Comparison of ENCODE assay signal across 16 cellular contexts in genomic region chr6:106056738-106057390, GRCh38. TPM values are rescaled to one million over a fixed set of nuclear protein-coding genes. Genes with fewer than 3 reads are reported as not detected.
A peak's percentile ranks its signal among the peaks of the same experiment; 100 is the strongest.
DNase-seq lines count a peak whose midpoint lies in the region; ATAC-seq, FAIRE-seq and TF ChIP-seq lines count a peak whose summit lies in the region.
"Had no signal": no experiment of that assay in that cellular context is flagged by ENCODE, and none has a peak within 500 bp of the region (broad histone marks: within the 10 kb centered on the region; RNA-seq: fewer than 3 reads in every experiment).

No MANE protein-coding gene starts in this region.

- no peak overlapping the region for H3K27ac ChIP-seq in transverse colon
- no peak overlapping the region for H3K27ac ChIP-seq in thyroid gland
- H3K27ac ChIP-seq: PC-9, right atrium auricular region had no signal

- H3K27me3 ChIP-seq in bronchial epithelial cell (ENCODE audit: control insufficient read depth, insufficient read depth, low read length) = no peaks in the 10 kb centered on the region
- no peaks in the 10 kb centered on the region for H3K27me3 ChIP-seq in transverse colon
- no peaks in the 10 kb centered on the region for H3K27me3 ChIP-seq in BE2C
- no peaks in the 10 kb centered on the region for H3K27me3 ChIP-seq in thyroid gland
- H3K27me3 ChIP-seq: right atrium auricular region had no signal

- in situ Hi-C loops in transverse colon (cut with MboI; ENCODE audit: low pct_ligation_motif_present in 1 of 4, low pct_unique_long_range_greater_than_20kb in 1 of 4, low sequenced_read_pairs in 3 of 4) = loop anchor here in 1 of 4 donors (25.0 kb wide), 1 partner anchor 570 kb away; no protein-coding TSS in a partner anchor

- POLR2A ChIA-PET in activated CD8-positive, alpha-beta T cell treated with anti-CD3 and anti-CD28 coated beads, Interleukin-2, amount 10 ng/mL, durations not matched to agents 7 days and 5 days (lab: Charles Lee) = no interaction called here
- POLR2A ChIA-PET in activated CD8-positive, alpha-beta T cell treated with anti-CD3 and anti-CD28 coated beads for 36 hours (lab: Charles Lee) = no interaction called here

- H3K4me3 Mint-ChIP-seq in activated CD8-positive, alpha-beta T cell treated with anti-CD3 and anti-CD28 coated beads, Interleukin-2, amount 10 ng/mL, durations not matched to agents 7 days and 5 days = peak overlapping the region; percentile 12
- no peak overlapping the region for H3K4me3 Mint-ChIP-seq in activated CD8-positive, alpha-beta T cell treated with anti-CD3 and anti-CD28 coated beads for 36 hours
- H3K4me3 Mint-ChIP-seq: natural killer cell treated with Interleukin-12 subunit alpha and Interleukin-12 subunit beta and Interleukin-15 and Interleukin-18, amount 100 ng/mL, for 72 hours had no signal

- H3K4me3 ChIP-seq in bronchial epithelial cell (ENCODE audit: low read depth, low read length) (no peak overlapping the region), transverse colon (no peak overlapping the region), BE2C (ENCODE audit: low read depth, low read length) (no peak overlapping the region), thyroid gland (replicated peaks in 1 of 3) (no peak overlapping the region)
- H3K4me3 ChIP-seq: PC-9, right atrium auricular region had no signal

- DNase-seq in activated CD8-positive, alpha-beta T cell treated with anti-CD3 and anti-CD28 coated beads, Interleukin-2, amount 10 ng/mL, durations not matched to agents 7 days and 5 days = no peak
- DNase-seq in activated CD8-positive, alpha-beta T cell treated with anti-CD3 and anti-CD28 coated beads for 36 hours = no peak
- peak; percentile 75 for DNase-seq in NCI-H1105 (lab: John Stamatoyannopoulos, UW)
- peak; percentile 18 for DNase-seq in bronchial epithelial cell (ENCODE audit: low read depth)
- peak; percentile 27 for DNase-seq in transverse colon
- no peak for DNase-seq in BE2C
- DNase-seq in thyroid gland = no peak
- DNase-seq: activated T-cell treated with anti-CD3 and anti-CD28 coated beads, Interleukin-2, amount 50 U/mL, for 1 hour; DMS79 treated with DMSO at 0.1 percent for 48 hours; NCI-H2171 treated with DMSO at 0.1 percent for 48 hours; stimulated activated CD4-positive, alpha-beta T cell treated with anti-CD3 and anti-CD28 coated beads, Interleukin-4, amount 100 ng/mL, for 1 hour had no signal

- peaks cover 21% of the 10 kb centered on the region for H3K4me1 Mint-ChIP-seq in activated CD8-positive, alpha-beta T cell treated with anti-CD3 and anti-CD28 coated beads, Interleukin-2, amount 10 ng/mL, durations not matched to agents 7 days and 5 days (ENCODE audit: low read depth)
- peaks cover 14% of the 10 kb centered on the region for H3K4me1 Mint-ChIP-seq in activated CD8-positive, alpha-beta T cell treated with anti-CD3 and anti-CD28 coated beads for 36 hours (ENCODE audit: low read depth)

- TF ChIP-seq POLR2A in transverse colon (IDR thresholded peaks at IDR 0.05) (no peak), thyroid gland (IDR thresholded peaks at IDR 0.05) (no peak)

- H3K27me3 Mint-ChIP-seq in activated CD8-positive, alpha-beta T cell treated with anti-CD3 and anti-CD28 coated beads, Interleukin-2, amount 10 ng/mL, durations not matched to agents 7 days and 5 days (ENCODE audit: low read depth) = peaks cover 5% of the 10 kb centered on the region
- H3K27me3 Mint-ChIP-seq in activated CD8-positive, alpha-beta T cell treated with anti-CD3 and anti-CD28 coated beads for 36 hours = peaks cover 7% of the 10 kb centered on the region
- H3K27me3 Mint-ChIP-seq: natural killer cell treated with Interleukin-12 subunit alpha and Interleukin-12 subunit beta and Interleukin-15 and Interleukin-18, amount 100 ng/mL, for 72 hours had no signal

- H3K36me3 ChIP-seq in bronchial epithelial cell (ENCODE audit: control insufficient read depth, insufficient read depth, low read length) (no peaks in the 10 kb centered on the region), transverse colon (no peaks in the 10 kb centered on the region), BE2C (no peaks in the 10 kb centered on the region), thyroid gland (no peaks in the 10 kb centered on the region)
- H3K36me3 ChIP-seq: right atrium auricular region had no signal

- peak overlapping the region; percentile 39 for H3K27ac Mint-ChIP-seq in activated CD8-positive, alpha-beta T cell treated with anti-CD3 and anti-CD28 coated beads, Interleukin-2, amount 10 ng/mL, durations not matched to agents 7 days and 5 days
- no peak overlapping the region for H3K27ac Mint-ChIP-seq in activated CD8-positive, alpha-beta T cell treated with anti-CD3 and anti-CD28 coated beads for 36 hours
- H3K27ac Mint-ChIP-seq: natural killer cell treated with Interleukin-12 subunit alpha and Interleukin-12 subunit beta and Interleukin-15 and Interleukin-18, amount 100 ng/mL, for 72 hours had no signal

- TF ChIP-seq CTCF in activated CD8-positive, alpha-beta T cell treated with anti-CD3 and anti-CD28 coated beads for 36 hours (IDR thresholded peaks at IDR 0.05) = no peak
- no peak for TF ChIP-seq CTCF in bronchial epithelial cell (IDR thresholded peaks at IDR 0.05; ENCODE audit: insufficient read depth, low read length, severe bottlenecking)
- TF ChIP-seq CTCF in transverse colon (IDR thresholded peaks at IDR 0.05) = no peak
- no peak for TF ChIP-seq CTCF in BE2C (IDR thresholded peaks at IDR 0.05; ENCODE audit: low read depth, low read length)
- no peak for TF ChIP-seq CTCF in thyroid gland (IDR thresholded peaks at IDR 0.05)

- peak; percentile 7 for FAIRE-seq in bronchial epithelial cell (lab: Jason Lieb, UNC)
- FAIRE-seq: frontal cortex had no signal

- H3K9me3 Mint-ChIP-seq in activated CD8-positive, alpha-beta T cell treated with anti-CD3 and anti-CD28 coated beads, Interleukin-2, amount 10 ng/mL, durations not matched to agents 7 days and 5 days (ENCODE audit: insufficient read depth) = no peaks in the 10 kb centered on the region
- no peaks in the 10 kb centered on the region for H3K9me3 Mint-ChIP-seq in activated CD8-positive, alpha-beta T cell treated with anti-CD3 and anti-CD28 coated beads for 36 hours
- H3K9me3 Mint-ChIP-seq: natural killer cell treated with Interleukin-12 subunit alpha and Interleukin-12 subunit beta and Interleukin-15 and Interleukin-18, amount 100 ng/mL, for 72 hours had no signal

- CTCF ChIA-PET in activated CD8-positive, alpha-beta T cell treated with anti-CD3 and anti-CD28 coated beads, Interleukin-2, amount 10 ng/mL, durations not matched to agents 7 days and 5 days (lab: Charles Lee) = interaction anchor here (0.9 to 2.0 kb wide), 7 partner anchors 10 to 166 kb away, joined by 3 to 7 read pairs (median 5); no protein-coding TSS in a partner anchor
- CTCF ChIA-PET in activated CD8-positive, alpha-beta T cell treated with anti-CD3 and anti-CD28 coated beads for 36 hours (lab: Charles Lee) = interaction anchor here (1.0 kb wide), 1 partner anchor 26 kb away, joined by 3 read pairs; no protein-coding TSS in a partner anchor

- TF ChIP-seq EP300 in transverse colon (IDR thresholded peaks at IDR 0.05; ENCODE audit: low read depth) = no peak

- peaks cover 0 to 12% (median 4%) of the 10 kb centered on the region in 4 donors for H3K4me1 ChIP-seq in transverse colon
- H3K4me1 ChIP-seq in BE2C = no peaks in the 10 kb centered on the region
- peaks cover 3 to 8% of the 10 kb centered on the region in 2 donors for H3K4me1 ChIP-seq in thyroid gland
- H3K4me1 ChIP-seq: right atrium auricular region had no signal

- no peaks in the 10 kb centered on the region for H3K9me3 ChIP-seq in transverse colon
- no peaks in the 10 kb centered on the region for H3K9me3 ChIP-seq in BE2C
- H3K9me3 ChIP-seq in thyroid gland = no peaks in the 10 kb centered on the region
- H3K9me3 ChIP-seq: right atrium auricular region had no signal

- H3K36me3 Mint-ChIP-seq in activated CD8-positive, alpha-beta T cell treated with anti-CD3 and anti-CD28 coated beads, Interleukin-2, amount 10 ng/mL, durations not matched to agents 7 days and 5 days (ENCODE audit: low read depth) = no peaks in the 10 kb centered on the region
- no peaks in the 10 kb centered on the region for H3K36me3 Mint-ChIP-seq in activated CD8-positive, alpha-beta T cell treated with anti-CD3 and anti-CD28 coated beads for 36 hours (ENCODE audit: low read depth)
- H3K36me3 Mint-ChIP-seq: natural killer cell treated with Interleukin-12 subunit alpha and Interleukin-12 subunit beta and Interleukin-15 and Interleukin-18, amount 100 ng/mL, for 72 hours had no signal

- peak; percentile 30 for ATAC-seq in activated CD8-positive, alpha-beta T cell treated with anti-CD3 and anti-CD28 coated beads, Interleukin-2, amount 10 ng/mL, durations not matched to agents 7 days and 5 days
- ATAC-seq in activated CD8-positive, alpha-beta T cell treated with anti-CD3 and anti-CD28 coated beads for 36 hours = no peak
- ATAC-seq in HG03196 (IDR thresholded peaks at IDR 0.05; ENCODE audit: unreplicated experiment) = no peak
- ATAC-seq: natural killer cell treated with Interleukin-12 subunit alpha and Interleukin-12 subunit beta and Interleukin-15 and Interleukin-18, amount 100 ng/mL, for 72 hours had no signal

- intact Hi-C loops in activated CD8-positive, alpha-beta T cell treated with anti-CD3 and anti-CD28 coated beads for 36 hours (cut with micrococcal nuclease) = no loop called here
- intact Hi-C loops in transverse colon (cut with DNase I; ENCODE audit: low total_unique reads) = no loop called here
- intact Hi-C loops in thyroid gland (cut with DNase I) = no loop called here

- 0 to 42% methylated on average over 1 of the region's 1 CpG for WGBS in transverse colon (ENCODE audit: low coverage in 1 of 2), 2 donors
- WGBS in thyroid gland, 2 donors = 74 to 93% methylated on average over 1 of the region's 1 CpG

RNA-seq across cellular contexts. Expression of gene PRDM1, which starts 29.3 kb away (rescaled TPM):
- 10 to 100 TPM; 14.4 to 14.7 TPM for total RNA-seq in activated CD8-positive, alpha-beta T cell treated with anti-CD3 and anti-CD28 coated beads, Interleukin-2, amount 10 ng/mL, durations not matched to agents 7 days and 5 days
- 10 to 100 TPM; 24.6 to 24.7 TPM for total RNA-seq in activated CD8-positive, alpha-beta T cell treated with anti-CD3 and anti-CD28 coated beads for 36 hours
- total RNA-seq in bronchial epithelial cell = 5.3 and 9.6 TPM in 2 replicates
- 10 to 100 TPM in 3 of 4 donors, 1 to 10 TPM in 1; 2.4 to 32.4 (median 18.6) TPM for total RNA-seq in transverse colon
- 1.3 TPM for polyA plus RNA-seq in BE2C (2012; ENCODE audit: insufficient read depth, insufficient read length, low read depth)
- 1 to 10 TPM; 5.6 to 7.6 (median 7.0) TPM for total RNA-seq in thyroid gland

Comparison
In these comparisons a context has a peak if more than half of its experiments do, and no peak if none do; other contexts are left out.
1. DNase-seq: peak in NCI-H1105 (single experiment), bronchial epithelial cell (single experiment) and transverse colon (single experiment); none in activated CD8-positive, alpha-beta T cell treated with anti-CD3 and anti-CD28 coated beads, Interleukin-2, amount 10 ng/mL, durations not matched to agents 7 days and 5 days (single experiment), activated CD8-positive, alpha-beta T cell treated with anti-CD3 and anti-CD28 coated beads for 36 hours (single experiment), BE2C (single experiment) and thyroid gland (0 of 2).